ENCODE assay signal across 16 cellular contexts in the genomic region with DNA sequence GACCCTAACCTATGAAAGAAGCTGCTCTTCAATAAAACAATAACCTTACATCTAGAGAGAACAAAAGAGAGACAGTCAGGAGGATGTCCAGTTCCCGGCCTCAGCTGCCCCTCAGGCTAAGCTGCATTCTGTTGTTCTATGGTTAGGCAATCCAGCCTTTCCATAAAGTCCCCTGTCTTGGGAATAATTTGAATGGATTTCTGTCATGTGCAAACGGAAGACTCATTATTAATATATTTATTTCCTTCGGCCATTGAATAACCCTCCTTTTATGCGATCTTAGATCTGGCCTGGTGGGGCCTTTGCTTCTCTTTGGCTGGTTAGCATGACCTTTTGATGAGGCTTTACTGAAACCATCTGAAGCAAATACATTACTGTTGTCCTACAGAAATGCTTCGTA.
A peak's percentile ranks its signal among the peaks of the same experiment; 100 is the strongest.
DNase-seq lines count a peak whose midpoint lies in the region; ATAC-seq and TF ChIP-seq lines count a peak whose summit lies in the region.
"Had no signal": no experiment of that assay in that cellular context is flagged by ENCODE, and none has a peak within 500 bp of the region (broad histone marks: within the 10 kb centered on the region; RNA-seq: fewer than 3 reads in every experiment).

No MANE protein-coding gene starts in this region.

- POLR2A ChIA-PET in activated CD8-positive, alpha-beta T cell treated with anti-CD3 and anti-CD28 coated beads, Interleukin-2, amount 10 ng/mL, durations not matched to agents 7 days and 5 days (lab: Charles Lee): no interaction called here

- H3K4me3 Mint-ChIP-seq in HFFc6: no peak overlapping the region
- H3K4me3 Mint-ChIP-seq in natural killer cell treated with Interleukin-12 subunit alpha and Interleukin-12 subunit beta and Interleukin-15 and Interleukin-18, amount 100 ng/mL, for 72 hours: no peak overlapping the region
- no peak overlapping the region for H3K4me3 Mint-ChIP-seq in activated CD8-positive, alpha-beta T cell treated with anti-CD3 and anti-CD28 coated beads, Interleukin-2, amount 10 ng/mL, durations not matched to agents 7 days and 5 days
- H3K4me3 Mint-ChIP-seq: CD14-positive monocyte had no signal

- no peaks in the 10 kb centered on the region for H3K9me3 ChIP-seq in prostate gland
- H3K9me3 ChIP-seq: Caco-2, SJSA1 had no signal

- TF ChIP-seq POLR2A in prostate gland (IDR thresholded peaks at IDR 0.05): no peak

- peak overlapping the region; percentile 67 for H3K27ac Mint-ChIP-seq in HFFc6
- H3K27ac Mint-ChIP-seq in natural killer cell treated with Interleukin-12 subunit alpha and Interleukin-12 subunit beta and Interleukin-15 and Interleukin-18, amount 100 ng/mL, for 72 hours: no peak overlapping the region
- no peak overlapping the region for H3K27ac Mint-ChIP-seq in activated CD8-positive, alpha-beta T cell treated with anti-CD3 and anti-CD28 coated beads, Interleukin-2, amount 10 ng/mL, durations not matched to agents 7 days and 5 days
- H3K27ac Mint-ChIP-seq: CD14-positive monocyte had no signal

- H3K36me3 ChIP-seq in prostate gland: no peaks in the 10 kb centered on the region
- H3K36me3 ChIP-seq: SJSA1 had no signal

- H3K4me1 Mint-ChIP-seq in HFFc6 (ENCODE audit: low read depth): peaks cover 53% of the 10 kb centered on the region
- no peaks in the 10 kb centered on the region for H3K4me1 Mint-ChIP-seq in natural killer cell treated with Interleukin-12 subunit alpha and Interleukin-12 subunit beta and Interleukin-15 and Interleukin-18, amount 100 ng/mL, for 72 hours (ENCODE audit: low read depth in 2 of 2)
- no peaks in the 10 kb centered on the region for H3K4me1 Mint-ChIP-seq in activated CD8-positive, alpha-beta T cell treated with anti-CD3 and anti-CD28 coated beads, Interleukin-2, amount 10 ng/mL, durations not matched to agents 7 days and 5 days (ENCODE audit: low read depth)

- WGBS in prostate gland: 93% methylated on average over 5 of the region's 5 CpGs

- no peak for TF ChIP-seq CTCF in HFFc6 (IDR thresholded peaks at IDR 0.05)
- TF ChIP-seq CTCF in prostate gland (IDR thresholded peaks at IDR 0.05): no peak

- no peak for ATAC-seq in natural killer cell treated with Interleukin-12 subunit alpha and Interleukin-12 subunit beta and Interleukin-15 and Interleukin-18, amount 100 ng/mL, for 72 hours
- no peak for ATAC-seq in activated CD8-positive, alpha-beta T cell treated with anti-CD3 and anti-CD28 coated beads, Interleukin-2, amount 10 ng/mL, durations not matched to agents 7 days and 5 days

- H3K9me3 Mint-ChIP-seq in HFFc6: no peaks in the 10 kb centered on the region
- H3K9me3 Mint-ChIP-seq in natural killer cell treated with Interleukin-12 subunit alpha and Interleukin-12 subunit beta and Interleukin-15 and Interleukin-18, amount 100 ng/mL, for 72 hours: peaks cover 2% of the 10 kb centered on the region
- H3K9me3 Mint-ChIP-seq in activated CD8-positive, alpha-beta T cell treated with anti-CD3 and anti-CD28 coated beads, Interleukin-2, amount 10 ng/mL, durations not matched to agents 7 days and 5 days (ENCODE audit: insufficient read depth): no peaks in the 10 kb centered on the region

- H3K4me3 ChIP-seq in prostate gland: no peak overlapping the region
- H3K4me3 ChIP-seq: SJSA1 had no signal

- no peak overlapping the region for H3K27ac ChIP-seq in prostate gland
- H3K27ac ChIP-seq: KMS-11, RWPE1 had no signal

- H3K36me3 Mint-ChIP-seq in HFFc6 (ENCODE audit: low read depth): peaks cover 1% of the 10 kb centered on the region; the same call in 1 of the 2 replicates
- H3K36me3 Mint-ChIP-seq in natural killer cell treated with Interleukin-12 subunit alpha and Interleukin-12 subunit beta and Interleukin-15 and Interleukin-18, amount 100 ng/mL, for 72 hours: no peaks in the 10 kb centered on the region
- no peaks in the 10 kb centered on the region for H3K36me3 Mint-ChIP-seq in activated CD8-positive, alpha-beta T cell treated with anti-CD3 and anti-CD28 coated beads, Interleukin-2, amount 10 ng/mL, durations not matched to agents 7 days and 5 days (ENCODE audit: low read depth)
- H3K36me3 Mint-ChIP-seq: CD14-positive monocyte had no signal

- no peaks in the 10 kb centered on the region for H3K4me1 ChIP-seq in prostate gland (replicated peaks)

- intact Hi-C loops in prostate gland (cut with DNase I): no loop called here

- CTCF ChIA-PET in activated CD8-positive, alpha-beta T cell treated with anti-CD3 and anti-CD28 coated beads, Interleukin-2, amount 10 ng/mL, durations not matched to agents 7 days and 5 days (lab: Charles Lee): no interaction called here

- no peaks in the 10 kb centered on the region for H3K27me3 ChIP-seq in prostate gland (replicated peaks; ENCODE audit: insufficient read depth)
- H3K27me3 ChIP-seq: SJSA1 had no signal

- H3K27me3 Mint-ChIP-seq in HFFc6 (ENCODE audit: insufficient read depth): no peaks in the 10 kb centered on the region
- no peaks in the 10 kb centered on the region for H3K27me3 Mint-ChIP-seq in natural killer cell treated with Interleukin-12 subunit alpha and Interleukin-12 subunit beta and Interleukin-15 and Interleukin-18, amount 100 ng/mL, for 72 hours
- no peaks in the 10 kb centered on the region for H3K27me3 Mint-ChIP-seq in activated CD8-positive, alpha-beta T cell treated with anti-CD3 and anti-CD28 coated beads, Interleukin-2, amount 10 ng/mL, durations not matched to agents 7 days and 5 days (ENCODE audit: low read depth)

- DNase-seq in HFFc6: no peak
- DNase-seq in SK-MEL-5 (ENCODE audit: low read depth, low spot score): peak; percentile 91
- peak; percentile 89 for DNase-seq in foreskin melanocyte
- no peak for DNase-seq in prostate gland (ENCODE audit: low spot score)
- no peak for DNase-seq in natural killer cell treated with Interleukin-12 subunit alpha and Interleukin-12 subunit beta and Interleukin-15 and Interleukin-18, amount 100 ng/mL, for 72 hours (ENCODE audit: low spot score)
- DNase-seq in activated CD8-positive, alpha-beta T cell treated with anti-CD3 and anti-CD28 coated beads, Interleukin-2, amount 10 ng/mL, durations not matched to agents 7 days and 5 days: no peak
- DNase-seq in AML-193 (lab: John Stamatoyannopoulos, UW): no peak
- DNase-seq: GOT3, NCI-H1417, NCI-H1930, NCI-H510A had no signal

- in situ Hi-C loops in SK-MEL-5 (cut with HindIII; ENCODE audit: low pct_unique_long_range_greater_than_20kb, low sequenced_read_pairs): no loop called here

Comparison
In these comparisons a context has a peak if more than half of its experiments do, and no peak if none do; other contexts are left out.
1. DNase-seq: peak in SK-MEL-5 (single experiment) and foreskin melanocyte (single experiment); none in HFFc6 (single experiment), prostate gland (single experiment), natural killer cell treated with Interleukin-12 subunit alpha and Interleukin-12 subunit beta and Interleukin-15 and Interleukin-18, amount 100 ng/mL, for 72 hours (single experiment), activated CD8-positive, alpha-beta T cell treated with anti-CD3 and anti-CD28 coated beads, Interleukin-2, amount 10 ng/mL, durations not matched to agents 7 days and 5 days (single experiment) and AML-193 (0 of 2).